In genomic region chr19:10586396-10586795, GRCh38 we compare ENCODE assay signal across 1 cellular context.
TF ChIP-seq lines count a peak whose summit lies in the region.

No MANE protein-coding gene starts in this region.

TF ChIP-seq in H1, 55 proteins besides CTCF, POLR2A, EP300 and RAD21:
- TF ChIP-seq E2F6 (IDR thresholded peaks at IDR 0.05) = no peak
- no peak for TF ChIP-seq NANOG (IDR thresholded peaks at IDR 0.05; ENCODE audit: insufficient read depth, low read depth, low read length, poor library complexity, severe bottlenecking)
- TF ChIP-seq SAP30 (IDR thresholded peaks at IDR 0.05; ENCODE audit: insufficient read depth, insufficient replicate concordance, low read length) = no peak
- TF ChIP-seq JUN (IDR thresholded peaks at IDR 0.05; ENCODE audit: low read depth, low read length) = no peak
- no peak for TF ChIP-seq FOSL1 (IDR thresholded peaks at IDR 0.05; ENCODE audit: insufficient read depth, low read depth, low read length)
- TF ChIP-seq GABPA (IDR thresholded peaks at IDR 0.05; ENCODE audit: borderline replicate concordance, insufficient read depth, low read length) = no peak
- TF ChIP-seq YY1 (IDR thresholded peaks at IDR 0.05; ENCODE audit: low read depth, low read length) = no peak
- TF ChIP-seq CHD2 (IDR thresholded peaks at IDR 0.05; ENCODE audit: low read length) = no peak
- TF ChIP-seq TBP (IDR thresholded peaks at IDR 0.05; ENCODE audit: low read depth, low read length) = no peak
- TF ChIP-seq HDAC2 (IDR thresholded peaks at IDR 0.05; ENCODE audit: borderline replicate concordance in 1 of 2, low read depth in 2 of 2, low read length in 2 of 2) = no peak
- TF ChIP-seq ZNF274 (IDR thresholded peaks at IDR 0.05; ENCODE audit: borderline replicate concordance, extremely low read depth, low read length) = no peak
- no peak for TF ChIP-seq SIRT6 (IDR thresholded peaks at IDR 0.05; ENCODE audit: low read length)
- no peak for TF ChIP-seq SUZ12 (IDR thresholded peaks at IDR 0.05; ENCODE audit: low read length)
- TF ChIP-seq POLR2AphosphoS5 (IDR thresholded peaks at IDR 0.05; ENCODE audit: low read depth, low read length) = no peak
- TF ChIP-seq SIN3A (conservative IDR thresholded peaks at IDR 0.05 in 1 of 2, IDR thresholded peaks at IDR 0.05 in 1 of 2; ENCODE audit: low read depth in 1 of 2, low read length in 2 of 2) = no peak
- TF ChIP-seq, protein P1, sequence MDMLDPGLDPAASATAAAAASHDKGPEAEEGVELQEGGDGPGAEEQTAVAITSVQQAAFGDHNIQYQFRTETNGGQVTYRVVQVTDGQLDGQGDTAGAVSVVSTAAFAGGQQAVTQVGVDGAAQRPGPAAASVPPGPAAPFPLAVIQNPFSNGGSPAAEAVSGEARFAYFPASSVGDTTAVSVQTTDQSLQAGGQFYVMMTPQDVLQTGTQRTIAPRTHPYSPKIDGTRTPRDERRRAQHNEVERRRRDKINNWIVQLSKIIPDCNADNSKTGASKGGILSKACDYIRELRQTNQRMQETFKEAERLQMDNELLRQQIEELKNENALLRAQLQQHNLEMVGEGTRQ (IDR thresholded peaks at IDR 0.05; ENCODE audit: low read length) = no peak
- no peak for TF ChIP-seq TAF1 (IDR thresholded peaks at IDR 0.05; ENCODE audit: low read depth, low read length)
- TF ChIP-seq, protein P2, sequence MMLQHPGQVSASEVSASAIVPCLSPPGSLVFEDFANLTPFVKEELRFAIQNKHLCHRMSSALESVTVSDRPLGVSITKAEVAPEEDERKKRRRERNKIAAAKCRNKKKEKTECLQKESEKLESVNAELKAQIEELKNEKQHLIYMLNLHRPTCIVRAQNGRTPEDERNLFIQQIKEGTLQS (IDR thresholded peaks at IDR 0.05; ENCODE audit: insufficient read depth, low read depth, low read length) = no peak
- no peak for TF ChIP-seq KDM5A (IDR thresholded peaks at IDR 0.05; ENCODE audit: low read length)
- TF ChIP-seq TCF12 (IDR thresholded peaks at IDR 0.05; ENCODE audit: low read depth, low read length) = no peak
